17 cellular contexts compared by ENCODE assay signal in the genomic region with DNA sequence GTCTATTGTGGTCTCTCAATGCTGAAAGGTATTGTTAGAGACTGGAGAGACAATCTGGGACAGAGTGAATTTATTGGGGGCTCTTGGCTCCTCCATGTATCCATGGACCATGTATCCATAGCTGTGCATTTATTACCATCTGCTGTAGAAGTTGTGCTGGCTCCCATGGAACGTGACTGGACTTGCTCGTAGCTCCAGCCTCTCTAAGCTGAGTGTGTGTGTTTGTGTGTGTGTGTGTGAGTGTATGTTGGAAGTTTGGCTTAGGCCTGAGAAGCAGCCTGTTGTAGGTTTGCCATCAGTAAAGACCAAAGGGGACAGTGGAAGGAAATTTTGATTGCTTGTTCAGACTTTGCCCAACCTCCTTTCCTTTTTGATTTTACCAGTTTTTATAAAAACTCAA.
"Had no signal": no experiment of that assay in that cellular context is flagged by ENCODE, and none has a peak within 500 bp of the region (broad histone marks: within the 10 kb centered on the region; RNA-seq: fewer than 3 reads in every experiment).

No MANE protein-coding gene starts in this region.

- H3K36me3 Mint-ChIP-seq: activated CD8-positive, alpha-beta memory T cell treated with anti-CD3 and anti-CD28 coated beads, Interleukin-2, amount 10 ng/mL, durations not matched to agents 7 days and 5 days; activated naive CD8-positive, alpha-beta T cell; mesothelial cell of epicardium; natural killer cell treated with Interleukin-12 subunit alpha and Interleukin-12 subunit beta and Interleukin-15 and Interleukin-18, amount 100 ng/mL, for 72 hours; stimulated activated memory B cell treated with anti-CD40 and anti-IgM and Interleukin-4, amounts not matched to agents 10 μg/mL and 1 μg/mL and 100 μg/mL, for 72 hours had no signal

- H3K27me3 ChIP-seq: cardiac muscle cell, testis, upper lobe of left lung had no signal

- H3K36me3 ChIP-seq: cardiac muscle cell, upper lobe of left lung had no signal

- H3K27ac ChIP-seq: cardiac muscle cell, testis, upper lobe of left lung had no signal

- FAIRE-seq: frontal cortex, kidney had no signal

- ATAC-seq: activated CD8-positive, alpha-beta memory T cell treated with anti-CD3 and anti-CD28 coated beads, Interleukin-2, amount 10 ng/mL, durations not matched to agents 7 days and 5 days; left lobe of liver; natural killer cell treated with Interleukin-12 subunit alpha and Interleukin-12 subunit beta and Interleukin-15 and Interleukin-18, amount 100 ng/mL, for 72 hours; stimulated activated memory B cell treated with anti-CD40 and anti-IgM and Interleukin-4, amounts not matched to agents 10 μg/mL and 1 μg/mL and 100 μg/mL, for 72 hours had no signal

- H3K4me3 ChIP-seq: cardiac muscle cell, lung, testis, upper lobe of left lung had no signal

- H3K9me3 ChIP-seq: testis, upper lobe of left lung had no signal

- DNase-seq: activated CD4-positive, alpha-beta T cell treated with anti-CD3 and anti-CD28 coated beads, Interleukin-2, amount 50 U/mL, for 48 hours; activated CD8-positive, alpha-beta memory T cell treated with anti-CD3 and anti-CD28 coated beads, Interleukin-2, amount 10 ng/mL, durations not matched to agents 7 days and 5 days; dermis blood vessel endothelial cell; effector memory CD4-positive, alpha-beta T cell; hypothalamus; kidney; stimulated activated CD4-positive, alpha-beta T cell treated with anti-CD3 and anti-CD28 coated beads, Interleukin-4, amount 100 ng/mL, for 24 hours; testis; upper lobe of left lung had no signal

- H3K9me3 Mint-ChIP-seq: mesothelial cell of epicardium; natural killer cell treated with Interleukin-12 subunit alpha and Interleukin-12 subunit beta and Interleukin-15 and Interleukin-18, amount 100 ng/mL, for 72 hours; stimulated activated memory B cell treated with anti-CD40 and anti-IgM and Interleukin-4, amounts not matched to agents 10 μg/mL and 1 μg/mL and 100 μg/mL, for 72 hours had no signal

- H3K4me3 Mint-ChIP-seq: activated CD8-positive, alpha-beta memory T cell treated with anti-CD3 and anti-CD28 coated beads, Interleukin-2, amount 10 ng/mL, durations not matched to agents 7 days and 5 days; activated naive CD8-positive, alpha-beta T cell; mesothelial cell of epicardium; natural killer cell treated with Interleukin-12 subunit alpha and Interleukin-12 subunit beta and Interleukin-15 and Interleukin-18, amount 100 ng/mL, for 72 hours; stimulated activated memory B cell treated with anti-CD40 and anti-IgM and Interleukin-4, amounts not matched to agents 10 μg/mL and 1 μg/mL and 100 μg/mL, for 72 hours had no signal

- H3K27ac Mint-ChIP-seq: activated CD8-positive, alpha-beta memory T cell treated with anti-CD3 and anti-CD28 coated beads, Interleukin-2, amount 10 ng/mL, durations not matched to agents 7 days and 5 days; activated naive CD8-positive, alpha-beta T cell; mesothelial cell of epicardium; natural killer cell treated with Interleukin-12 subunit alpha and Interleukin-12 subunit beta and Interleukin-15 and Interleukin-18, amount 100 ng/mL, for 72 hours; stimulated activated memory B cell treated with anti-CD40 and anti-IgM and Interleukin-4, amounts not matched to agents 10 μg/mL and 1 μg/mL and 100 μg/mL, for 72 hours had no signal

- H3K4me1 ChIP-seq: testis had no signal
